ENCODE assay signal across 9 cellular contexts in genomic region chr15:52762621-52763020, GRCh38. TPM values are rescaled to one million over a fixed set of nuclear protein-coding genes. Genes with fewer than 3 reads are reported as not detected.
"Had no signal": no experiment of that assay in that cellular context is flagged by ENCODE, and none has a peak within 500 bp of the region (broad histone marks: within the 10 kb centered on the region; RNA-seq: fewer than 3 reads in every experiment).

No MANE protein-coding gene starts in this region.

- H3K4me3 Mint-ChIP-seq: GM23338, H9 had no signal

- H3K4me1 Mint-ChIP-seq: IgD-negative memory B cell had no signal

- DNase-seq: H9, HCEC 1CT, KBM-7 had no signal

- ATAC-seq: GM23338 had no signal

- H3K9me3 Mint-ChIP-seq: GM23338, H9, IgD-negative memory B cell had no signal

- H3K27ac Mint-ChIP-seq: GM23338, H9, IgD-negative memory B cell had no signal

- FAIRE-seq: H1, H54, HTR-8/SVneo had no signal

RNA-seq across cellular contexts. Expression of gene ONECUT1, which starts 27.5 kb away (rescaled TPM):
- total RNA-seq: HT-29 had no signal
- polyA plus RNA-seq: IgD-negative memory B cell had no signal
